Comparison of ENCODE assay signal across 17 cellular contexts in the genomic region with DNA sequence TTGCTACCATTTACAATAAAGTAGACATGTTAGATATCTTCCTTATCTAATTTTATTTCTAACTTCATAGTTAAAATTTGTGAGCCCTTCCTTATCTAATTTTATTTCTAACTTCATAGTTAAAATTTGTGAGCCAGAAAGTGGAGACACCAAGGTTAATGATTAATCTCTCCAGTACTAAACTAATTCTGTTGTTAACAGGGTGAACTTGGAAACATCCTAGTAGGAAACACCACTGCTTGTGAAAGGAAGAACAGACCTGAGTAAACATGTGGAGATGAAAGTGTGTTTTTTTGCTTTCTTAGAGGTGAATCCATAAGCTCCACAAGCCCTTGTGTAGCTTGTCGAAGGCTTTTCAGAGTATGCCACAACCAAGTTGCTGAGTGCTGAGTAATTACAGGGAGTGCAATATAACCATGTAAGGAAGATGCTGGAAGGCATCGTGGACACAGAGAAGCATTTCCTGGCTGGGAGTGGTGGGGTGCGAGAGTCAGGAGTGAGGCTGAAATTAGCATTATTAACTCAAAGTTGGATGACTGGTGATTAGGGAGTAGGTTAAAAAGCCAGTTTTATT.
DNase-seq lines count a peak whose midpoint lies in the region; ATAC-seq, FAIRE-seq and TF ChIP-seq lines count a peak whose summit lies in the region.
"Had no signal": no experiment of that assay in that cellular context is flagged by ENCODE, and none has a peak within 500 bp of the region (broad histone marks: within the 10 kb centered on the region; RNA-seq: fewer than 3 reads in every experiment).

No MANE protein-coding gene starts in this region.

- no peak overlapping the region for H3K4ac ChIP-seq in neuronal stem cell (ENCODE audit: low read length)

- H3K4me1 ChIP-seq in RWPE2 (ENCODE audit: insufficient read depth, poor library complexity, severe bottlenecking) (no peaks in the 10 kb centered on the region), neuronal stem cell (ENCODE audit: control insufficient read depth in 2 of 2, insufficient read depth in 1 of 2, low read depth in 1 of 2, low read length in 2 of 2) (peaks cover 0 to 2% of the 10 kb centered on the region in 2 donors), transverse colon (no peaks in the 10 kb centered on the region)
- H3K4me1 ChIP-seq: body of pancreas, Peyer's patch had no signal

- H3K79me1 ChIP-seq in neuronal stem cell (ENCODE audit: low read depth, low read length), result no peaks in the 10 kb centered on the region

- H3K4me2 ChIP-seq in neuronal stem cell (ENCODE audit: insufficient read depth, low read length, poor library complexity, severe bottlenecking), result no peak overlapping the region

- peak; percentile 74 for DNase-seq in EH (ENCODE audit: low read depth)
- no peak for DNase-seq in RWPE2 (ENCODE audit: low spot score)
- DNase-seq in hepatic stellate cell (ENCODE audit: low spot score), result peak; percentile 21
- DNase-seq in neuronal stem cell (ENCODE audit: low spot score), result no peak
- DNase-seq in NCI-H524 (lab: John Stamatoyannopoulos, UW), result no peak
- no peak for DNase-seq in urothelium cell line (ENCODE audit: low spot score)
- no peak for DNase-seq in COLO829 (ENCODE audit: low spot score)
- DNase-seq in transverse colon, result no peak
- DNase-seq: body of pancreas, C1 segment of cervical spinal cord, hippocampal formation, NCI-H1436 treated with DMSO at 0.1 percent for 48 hours, NCI-H526 treated with DMSO at 0.1 percent for 48 hours, Peyer's patch, T-helper 17 cell had no signal

- no peak overlapping the region for H3K14ac ChIP-seq in neuronal stem cell (ENCODE audit: low read length)

- H3K23ac ChIP-seq in neuronal stem cell (ENCODE audit: low read depth, low read length, poor library complexity), result no peak overlapping the region

- H2BK15ac ChIP-seq in neuronal stem cell (ENCODE audit: low read length), result no peak overlapping the region

- intact Hi-C loops in transverse colon (cut with DNase I; ENCODE audit: low total_unique reads), result no loop called here

- peak; percentile 49; the same call in 2 of the 3 replicates for ATAC-seq in RWPE2 (ENCODE audit: low read depth)
- ATAC-seq: body of pancreas; stimulated activated effector memory CD8-positive, alpha-beta T cell treated with anti-CD3 and anti-CD28 coated beads, Interleukin-12 subunit alpha, Interleukin-12 subunit beta, amount 100 ng/mL, for 72 hours; T-helper 17 cell had no signal

- no peak for TF ChIP-seq POLR2A in transverse colon (IDR thresholded peaks at IDR 0.05)

- no peak for TF ChIP-seq EP300 in transverse colon (IDR thresholded peaks at IDR 0.05; ENCODE audit: low read depth)

- H2BK120ac ChIP-seq in neuronal stem cell (ENCODE audit: low read depth, low read length), result no peak overlapping the region

- H3K4me3 ChIP-seq in RWPE2 (ENCODE audit: severe bottlenecking), result no peak overlapping the region
- H3K4me3 ChIP-seq in neuronal stem cell (ENCODE audit: low read length in 2 of 2), result no peak overlapping the region
- H3K4me3 ChIP-seq in transverse colon, result no peak overlapping the region
- H3K4me3 ChIP-seq: body of pancreas, Peyer's patch had no signal

- in situ Hi-C loops in transverse colon (cut with MboI; ENCODE audit: low pct_ligation_motif_present in 1 of 4, low pct_unique_long_range_greater_than_20kb in 1 of 4, low sequenced_read_pairs in 3 of 4), result no loop called here

- no peak overlapping the region for H4K8ac ChIP-seq in neuronal stem cell (ENCODE audit: low read depth, low read length)

- H2BK5ac ChIP-seq in neuronal stem cell (ENCODE audit: low read length), result no peak overlapping the region

- H2BK12ac ChIP-seq in neuronal stem cell (ENCODE audit: low read length), result no peak overlapping the region

- no peak overlapping the region for H3K9ac ChIP-seq in neuronal stem cell (ENCODE audit: low read depth, low read length, poor library complexity)

- H3K9me3 ChIP-seq in RWPE2 (ENCODE audit: severe bottlenecking) (no peaks in the 10 kb centered on the region), neuronal stem cell (replicated peaks in 1 of 2; ENCODE audit: control insufficient read depth in 2 of 2, insufficient read depth in 1 of 2, low read depth in 1 of 2, low read length in 2 of 2) (no peaks in the 10 kb centered on the region), transverse colon (no peaks in the 10 kb centered on the region)
- H3K9me3 ChIP-seq: body of pancreas, Peyer's patch had no signal

- H3K27ac ChIP-seq in RWPE2 (ENCODE audit: poor library complexity, severe bottlenecking) (no peak overlapping the region), neuronal stem cell (replicated peaks; ENCODE audit: low read length) (no peak overlapping the region), transverse colon (no peak overlapping the region)
- H3K27ac ChIP-seq: Peyer's patch had no signal

- no peak overlapping the region for H2AK5ac ChIP-seq in neuronal stem cell (ENCODE audit: low read depth, low read length)

- no peak for FAIRE-seq in urothelium cell line (lab: Jason Lieb, UNC)
- FAIRE-seq: HTR-8/SVneo had no signal

- H3K36me3 ChIP-seq in RWPE2 (ENCODE audit: low read depth) (no peaks in the 10 kb centered on the region), neuronal stem cell (replicated peaks in 1 of 2; ENCODE audit: control insufficient read depth in 2 of 2, insufficient read depth in 2 of 2, low read length in 2 of 2) (no peaks in the 10 kb centered on the region), transverse colon (no peaks in the 10 kb centered on the region)
- H3K36me3 ChIP-seq: Peyer's patch had no signal

- H3K27me3 ChIP-seq in RWPE2 (ENCODE audit: insufficient read depth, poor library complexity, severe bottlenecking) (no peaks in the 10 kb centered on the region), neuronal stem cell (ENCODE audit: control insufficient read depth in 3 of 3, insufficient read depth in 3 of 3, low read depth in 1 of 3, low read length in 3 of 3) (no peaks in the 10 kb centered on the region), transverse colon (no peaks in the 10 kb centered on the region)
- H3K27me3 ChIP-seq: body of pancreas, Peyer's patch had no signal

- no peak for TF ChIP-seq CTCF in RWPE2 (IDR thresholded peaks at IDR 0.05; ENCODE audit: poor library complexity, severe bottlenecking)
- TF ChIP-seq CTCF in transverse colon (IDR thresholded peaks at IDR 0.05), result no peak

- WGBS in neuronal stem cell (ENCODE audit: extremely low coverage in 2 of 2, insufficient read length in 2 of 2, insufficient replicate concordance in 1 of 2), 2 donors, result no CpG with 5 or more reads among the region's 3 CpGs
- WGBS in transverse colon (ENCODE audit: low coverage in 1 of 2), 2 donors, result 13 to 29% methylated on average over 2 to 3 of the region's 3 CpGs

- H4K91ac ChIP-seq in neuronal stem cell (ENCODE audit: low read depth, low read length, poor library complexity), result no peak overlapping the region

- H3K18ac ChIP-seq in neuronal stem cell (ENCODE audit: low read length), result no peak overlapping the region

- H2AFZ ChIP-seq in neuronal stem cell (ENCODE audit: low read length), result peak overlapping the region; percentile 26

Comparison
In these comparisons a context has a peak if more than half of its experiments do, and no peak if none do; other contexts are left out.
1. DNase-seq: peak in EH (single experiment) and hepatic stellate cell (single experiment); none in RWPE2 (single experiment), neuronal stem cell (single experiment), NCI-H524 (0 of 2), urothelium cell line (single experiment), COLO829 (single experiment) and transverse colon (single experiment).